Comparison of ENCODE assay signal across 8 cellular contexts in the genomic region with DNA sequence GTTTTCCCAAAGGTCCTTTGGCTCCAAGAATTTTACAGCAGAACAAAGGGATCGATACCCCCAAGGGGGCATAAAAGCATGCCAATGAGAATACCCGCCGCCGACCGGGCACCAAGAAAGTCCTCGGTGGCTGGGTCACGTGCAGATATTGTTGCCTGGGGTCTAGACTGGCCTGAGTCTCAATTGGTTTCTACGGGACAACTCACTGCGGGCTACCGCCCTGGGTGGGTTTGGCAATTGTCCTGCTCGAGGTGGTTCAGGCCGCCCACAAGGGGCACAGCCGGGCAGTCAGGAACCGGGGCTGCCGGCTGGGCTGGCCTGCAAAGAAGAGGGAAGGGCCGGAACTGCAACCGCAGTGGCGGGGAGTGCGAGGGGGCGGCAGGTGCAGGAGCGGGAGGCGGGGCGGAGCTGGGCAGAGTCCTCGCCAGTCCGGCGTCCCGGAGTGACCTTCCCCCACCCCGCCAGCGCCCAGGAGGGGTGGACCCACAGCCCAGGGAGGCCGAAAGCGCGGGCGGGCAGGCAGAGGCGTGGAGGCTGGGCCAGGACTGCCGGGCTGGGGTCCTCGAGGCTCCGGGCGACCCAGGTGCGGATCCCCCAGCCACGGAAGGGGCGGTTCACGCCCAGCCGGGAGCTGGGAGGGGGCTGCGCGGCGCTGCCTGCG.
A peak's percentile ranks its signal among the peaks of the same experiment; 100 is the strongest.
DNase-seq lines count a peak whose midpoint lies in the region; ATAC-seq lines count a peak whose summit lies in the region.

No MANE protein-coding gene starts in this region.

- ATAC-seq in GM19025 (IDR thresholded peaks at IDR 0.05; ENCODE audit: low read depth, unreplicated experiment) (peak; percentile 41), HG03139 (IDR thresholded peaks at IDR 0.05; ENCODE audit: unreplicated experiment) (peak; percentile 31)

- DNase-seq in CMK (ENCODE audit: low read depth) (peak; percentile 77), NCI-H69 (lab: John Stamatoyannopoulos, UW) (peak; percentile 92), activated gamma-delta T cell treated with Interleukin-2 at 50 U/mL for 16 hours (peak; percentile 31), glomerular visceral epithelial cell (ENCODE audit: extremely low spot score) (peak; percentile 95), nucleus accumbens (lab: John Stamatoyannopoulos, UW) (peak in 50 of 56 donors; percentile 29 to 95 (median 79)), KG1 (lab: John Stamatoyannopoulos, UW) (no peak)
